12 cellular contexts compared by ENCODE assay signal in the genomic region with DNA sequence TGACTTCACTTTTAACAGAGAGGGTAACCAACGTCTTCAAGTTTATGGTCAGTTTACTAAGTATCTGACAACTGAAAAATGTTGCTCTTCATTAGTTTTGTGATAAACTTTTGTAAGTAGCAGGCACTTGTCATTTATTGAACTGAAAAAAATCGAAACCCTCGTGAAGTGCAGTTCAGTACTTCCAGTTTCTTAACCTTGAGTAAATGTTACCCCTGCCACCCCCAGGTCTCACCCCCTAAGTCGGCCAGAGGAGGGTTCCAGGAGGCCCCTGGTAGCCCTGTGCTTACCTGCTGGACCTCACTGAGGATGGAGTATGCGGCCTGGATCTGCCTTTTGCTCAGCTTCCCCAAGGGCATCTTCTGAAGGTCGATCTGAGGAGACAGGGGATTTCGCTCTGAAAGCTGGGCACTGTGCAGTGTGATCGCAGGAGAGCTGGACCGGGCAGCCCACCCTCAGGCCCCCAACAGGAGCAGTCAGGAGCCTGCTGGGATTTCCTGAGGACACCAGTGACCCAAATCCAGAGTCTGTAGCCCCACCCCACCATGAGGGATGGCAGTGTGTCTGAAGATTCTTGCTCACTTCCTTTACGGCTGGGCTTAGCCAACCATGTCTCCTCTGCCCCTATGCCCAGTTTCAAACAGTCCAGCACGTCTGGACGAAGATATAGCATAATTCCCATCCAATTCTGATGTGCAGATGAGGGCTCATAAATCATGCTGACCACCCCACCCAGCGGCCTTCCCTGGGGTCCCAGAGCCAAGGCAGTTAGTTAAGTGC.
A peak's percentile ranks its signal among the peaks of the same experiment; 100 is the strongest.
DNase-seq lines count a peak whose midpoint lies in the region; ATAC-seq lines count a peak whose summit lies in the region.
"Had no signal": no experiment of that assay in that cellular context is flagged by ENCODE, and none has a peak within 500 bp of the region (broad histone marks: within the 10 kb centered on the region; RNA-seq: fewer than 3 reads in every experiment).

No MANE protein-coding gene starts in this region.

- no peak for DNase-seq in memory B cell (ENCODE audit: low spot score in 2 of 2)
- DNase-seq in NCI-H510A treated with DMSO at 0.1 percent for 48 hours (lab: John Stamatoyannopoulos, UW) = no peak
- DNase-seq in iPS-NIHi7 (ENCODE audit: extremely low spot score) = no peak
- DNase-seq in NCI-H748 (lab: John Stamatoyannopoulos, UW; ENCODE audit: unreplicated experiment) = no peak
- DNase-seq: activated CD4-positive, alpha-beta T cell treated with anti-CD3 and anti-CD28 coated beads, Interleukin-2, amount 50 U/mL, for 4 hours; heart right ventricle; IMR-90; retina had no signal

- no peaks in the 10 kb centered on the region for H3K27me3 Mint-ChIP-seq in memory B cell

- H3K36me3 Mint-ChIP-seq in memory B cell = peaks cover 30% of the 10 kb centered on the region

- H3K9me3 Mint-ChIP-seq in memory B cell = no peaks in the 10 kb centered on the region
- H3K9me3 Mint-ChIP-seq: mesothelial cell of epicardium had no signal

- peaks cover 34% of the 10 kb centered on the region for H3K4me1 Mint-ChIP-seq in memory B cell
- H3K4me1 Mint-ChIP-seq: mesothelial cell of epicardium had no signal

- ATAC-seq in GM18517 (IDR thresholded peaks at IDR 0.05; ENCODE audit: unreplicated experiment) (peak; percentile 71), GM21360 (IDR thresholded peaks at IDR 0.05; ENCODE audit: unreplicated experiment) (peak; percentile 53), HG03095 (IDR thresholded peaks at IDR 0.05; ENCODE audit: unreplicated experiment) (peak; percentile 75), memory B cell (ENCODE audit: low read depth) (peak; percentile 74)

- peak overlapping the region; percentile 76 for H3K4me3 Mint-ChIP-seq in memory B cell
- H3K4me3 Mint-ChIP-seq: mesothelial cell of epicardium had no signal

- peak overlapping the region; percentile 90 for H3K27ac Mint-ChIP-seq in memory B cell
- H3K27ac Mint-ChIP-seq: mesothelial cell of epicardium had no signal
